ENCODE assay signal across 17 cellular contexts in the genomic region with DNA sequence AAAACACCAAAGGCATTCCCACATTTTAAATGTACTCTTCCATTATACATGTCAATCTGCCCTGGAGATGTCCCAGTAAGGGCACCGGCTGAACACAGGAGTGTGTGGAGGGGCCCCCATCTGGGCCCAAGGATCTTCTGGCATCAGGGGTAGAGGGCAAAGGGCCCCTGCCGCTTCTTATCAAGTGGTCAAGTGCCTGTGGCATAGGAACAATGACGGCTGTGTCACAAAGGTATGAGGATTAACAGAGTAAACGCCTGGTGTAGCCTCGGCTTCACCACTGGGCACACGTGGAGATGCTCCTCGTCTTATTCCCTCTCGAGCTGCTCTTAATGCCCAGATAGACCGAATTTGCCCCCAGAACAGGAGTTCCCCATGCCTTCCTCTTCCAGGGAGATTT.
A peak's percentile ranks its signal among the peaks of the same experiment; 100 is the strongest.
DNase-seq lines count a peak whose midpoint lies in the region; ATAC-seq and TF ChIP-seq lines count a peak whose summit lies in the region.
"Had no signal": no experiment of that assay in that cellular context is flagged by ENCODE, and none has a peak within 500 bp of the region (broad histone marks: within the 10 kb centered on the region; RNA-seq: fewer than 3 reads in every experiment).

No MANE protein-coding gene starts in this region.

- H4K20me1 ChIP-seq in osteoblast (ENCODE audit: insufficient read depth, low read length), result no peaks in the 10 kb centered on the region

- H3K9me3 ChIP-seq in left ventricle myocardium inferior (replicated peaks), result no peaks in the 10 kb centered on the region
- H3K9me3 ChIP-seq in osteoblast (ENCODE audit: low read depth, low read length), result no peaks in the 10 kb centered on the region

- H3K36me3 Mint-ChIP-seq in brain (no peaks in the 10 kb centered on the region), type B pancreatic cell (no peaks in the 10 kb centered on the region)
- H3K36me3 Mint-ChIP-seq: CD4-positive, CD25-positive, alpha-beta regulatory T cell had no signal

- H3K9me3 Mint-ChIP-seq in brain (peaks cover 0 to 7% (median 0%) of the 10 kb centered on the region in 5 experiments), type B pancreatic cell (no peaks in the 10 kb centered on the region)
- H3K9me3 Mint-ChIP-seq: CD4-positive, CD25-positive, alpha-beta regulatory T cell had no signal

- intact Hi-C loops in left ventricle myocardium inferior (cut with micrococcal nuclease), result no loop called here

- TF ChIP-seq CTCF in brain (conservative IDR thresholded peaks at IDR 0.05) (no peak), left ventricle myocardium inferior (IDR thresholded peaks at IDR 0.05; ENCODE audit: borderline replicate concordance) (no peak), osteoblast (IDR thresholded peaks at IDR 0.05; ENCODE audit: extremely low read depth, low read depth, low read length) (no peak), type B pancreatic cell (conservative IDR thresholded peaks at IDR 0.05) (no peak)

- H3K27ac Mint-ChIP-seq in brain, result peak overlapping the region in 4 of 5 experiments; percentile 7 to 80 (median 34)
- peak overlapping the region; percentile 71 for H3K27ac Mint-ChIP-seq in type B pancreatic cell
- H3K27ac Mint-ChIP-seq: B cell; CD4-positive, CD25-positive, alpha-beta regulatory T cell had no signal

- H3K27ac ChIP-seq in left ventricle myocardium inferior (replicated peaks), result peak overlapping the region; percentile 87
- H3K27ac ChIP-seq in osteoblast (ENCODE audit: low read depth, low read length), result peak overlapping the region; percentile 87
- H3K27ac ChIP-seq: GM23248 had no signal

- H3K4me3 ChIP-seq in left ventricle myocardium inferior (no peak overlapping the region), osteoblast (ENCODE audit: insufficient read depth, low read length) (no peak overlapping the region)
- H3K4me3 ChIP-seq: GM23248 had no signal

- ATAC-seq in GM19467 (IDR thresholded peaks at IDR 0.05; ENCODE audit: unreplicated experiment), result no peak
- ATAC-seq: HCT116 had no signal

- H3K27me3 Mint-ChIP-seq in brain (peaks cover 4% of the 10 kb centered on the region), type B pancreatic cell (no peaks in the 10 kb centered on the region)
- H3K27me3 Mint-ChIP-seq: CD4-positive, CD25-positive, alpha-beta regulatory T cell had no signal

- peak overlapping the region; percentile 74 for H3K4me2 ChIP-seq in osteoblast (ENCODE audit: insufficient read depth, low read length)

- H3K4me3 Mint-ChIP-seq in brain, result no peak overlapping the region
- no peak overlapping the region for H3K4me3 Mint-ChIP-seq in type B pancreatic cell
- H3K4me3 Mint-ChIP-seq: B cell; CD4-positive, CD25-positive, alpha-beta regulatory T cell had no signal

- no peaks in the 10 kb centered on the region for H3K79me2 ChIP-seq in osteoblast (ENCODE audit: insufficient read depth, low read length)

- H3K4me1 ChIP-seq in left ventricle myocardium inferior (peaks cover 53% of the 10 kb centered on the region), osteoblast (ENCODE audit: insufficient read depth, low read length) (peaks cover 27% of the 10 kb centered on the region)

- H2AFZ ChIP-seq in osteoblast (ENCODE audit: low read length), result peak overlapping the region; percentile 70
- H2AFZ ChIP-seq: GM23248 had no signal

- H3K27me3 ChIP-seq in left ventricle myocardium inferior (ENCODE audit: low read depth), result no peaks in the 10 kb centered on the region
- H3K27me3 ChIP-seq in osteoblast (ENCODE audit: insufficient read depth, low read length), result no peaks in the 10 kb centered on the region

- H3K4me1 Mint-ChIP-seq in brain (peaks cover 59% of the 10 kb centered on the region), type B pancreatic cell (ENCODE audit: unreplicated experiment) (peaks cover 47% of the 10 kb centered on the region)
- H3K4me1 Mint-ChIP-seq: B cell; CD4-positive, CD25-positive, alpha-beta regulatory T cell had no signal

- H3K36me3 ChIP-seq in left ventricle myocardium inferior (no peaks in the 10 kb centered on the region), osteoblast (ENCODE audit: insufficient read depth, low read length) (no peaks in the 10 kb centered on the region)

- DNase-seq in left ventricle myocardium inferior (no peak), osteoblast (ENCODE audit: insufficient read length, low spot score, missing footprints) (no peak), type B pancreatic cell (ENCODE audit: extremely low spot score, unreplicated experiment) (no peak), LoVo (ENCODE audit: low spot score) (no peak)
- no peak for DNase-seq in stimulated activated CD4-positive, alpha-beta T cell treated with anti-CD3 and anti-CD28 coated beads, Interleukin-4, amount 100 ng/mL, for 1 hour
- DNase-seq: Calu3; CD4-positive, CD25-positive, alpha-beta regulatory T cell; DMS79; GM23248; MM.1S; NCI-H1092 treated with DMSO at 0.1 percent for 48 hours; NCI-H2081 treated with DMSO at 0.1 percent for 48 hours; NCI-H510A treated with DMSO at 0.1 percent for 48 hours had no signal
